29 cellular contexts compared by ENCODE assay signal in the genomic region with DNA sequence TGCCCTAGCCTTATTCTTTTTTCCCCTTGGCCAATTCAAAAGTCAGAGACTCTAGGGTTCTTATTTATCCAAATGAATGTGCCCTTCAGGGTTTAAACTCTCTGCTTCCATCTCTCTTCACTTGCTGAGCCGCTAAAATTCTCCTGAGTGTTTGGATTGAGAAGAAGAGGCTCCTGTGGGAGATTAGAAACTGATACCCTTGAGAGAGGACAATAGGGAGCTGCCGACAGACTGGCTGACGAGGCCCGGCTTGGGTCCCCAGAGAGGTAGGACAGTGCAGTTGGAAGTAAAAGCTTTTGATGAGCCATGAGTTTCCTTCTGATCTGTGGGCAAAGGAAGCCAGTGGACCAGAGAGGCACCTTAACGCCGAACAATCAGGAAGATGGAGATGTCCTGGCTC. TPM values are rescaled to one million over a fixed set of nuclear protein-coding genes. Genes with fewer than 3 reads are reported as not detected.
A peak's percentile ranks its signal among the peaks of the same experiment; 100 is the strongest.
DNase-seq lines count a peak whose midpoint lies in the region; ATAC-seq and TF ChIP-seq lines count a peak whose summit lies in the region.
"Had no signal": no experiment of that assay in that cellular context is flagged by ENCODE, and none has a peak within 500 bp of the region (broad histone marks: within the 10 kb centered on the region; RNA-seq: fewer than 3 reads in every experiment).

No MANE protein-coding gene starts in this region.

- intact Hi-C loops in Caco-2 (cut with micrococcal nuclease; ENCODE audit: unreplicated experiment): loop anchor here (5.0 kb wide), 1 partner anchor 80 kb away; no protein-coding TSS in a partner anchor
- intact Hi-C loops in colonic mucosa (cut with DNase I): no loop called here
- intact Hi-C loops in left ventricle myocardium superior (cut with micrococcal nuclease): no loop called here

- H3K27me3 Mint-ChIP-seq in Caco-2 (ENCODE audit: insufficient read depth, unreplicated experiment): no peaks in the 10 kb centered on the region
- peaks cover 2% of the 10 kb centered on the region for H3K27me3 Mint-ChIP-seq in nephron progenitor cell (ENCODE audit: low read depth, poor library complexity)

- H3K27me3 ChIP-seq in Caco-2 (replicated peaks; ENCODE audit: control insufficient read depth, insufficient read depth, low read length): no peaks in the 10 kb centered on the region
- no peaks in the 10 kb centered on the region for H3K27me3 ChIP-seq in WERI-Rb-1 (ENCODE audit: insufficient read depth, low read depth, severe bottlenecking)
- no peaks in the 10 kb centered on the region for H3K27me3 ChIP-seq in colonic mucosa
- H3K27me3 ChIP-seq: breast epithelium, right lobe of liver, upper lobe of left lung had no signal

- BruUV-seq in Caco-2 (replicated peaks; lab: Mats Ljungman, UMichigan): TSS peak; percentile 14

- H3K36me3 Mint-ChIP-seq in Caco-2 (ENCODE audit: insufficient read depth, unreplicated experiment) (peaks cover 19% of the 10 kb centered on the region), nephron progenitor cell (ENCODE audit: low read depth) (peaks cover 12% of the 10 kb centered on the region)
- H3K36me3 Mint-ChIP-seq: activated naive CD4-positive, alpha-beta T cell treated with anti-CD3 and anti-CD28 coated beads, Interleukin-2, amount 50 U/mL, for 72 hours; CD8-positive, alpha-beta memory T cell had no signal

- H3K4me1 Mint-ChIP-seq in Caco-2 (ENCODE audit: low read depth, unreplicated experiment) (peaks cover 7% of the 10 kb centered on the region), nephron progenitor cell (peaks cover 40% of the 10 kb centered on the region)
- H3K4me1 Mint-ChIP-seq: activated CD4-positive, alpha-beta memory T cell treated with anti-CD3 and anti-CD28 coated beads, Interleukin-2, amount 10 ng/mL, durations not matched to agents 7 days and 5 days; CD8-positive, alpha-beta memory T cell had no signal

- no peak overlapping the region for H3K9ac ChIP-seq in colonic mucosa (ENCODE audit: low read depth in 2 of 2, low read length in 2 of 2)

- H3K4me3 Mint-ChIP-seq in Caco-2 (ENCODE audit: unreplicated experiment) (no peak overlapping the region), nephron progenitor cell (no peak overlapping the region)
- H3K4me3 Mint-ChIP-seq: activated CD4-positive, alpha-beta memory T cell treated with anti-CD3 and anti-CD28 coated beads, Interleukin-2, amount 10 ng/mL, durations not matched to agents 7 days and 5 days; activated T-cell treated with anti-CD3 and anti-CD28 coated beads, Interleukin-2, amount 50 U/mL, for 24 hours; CD8-positive, alpha-beta memory T cell; T-helper 1 cell treated with Interleukin-12 subunit alpha and Interleukin-12 subunit beta and Interleukin-4 antibody, amounts not matched to agents 30 μg/mL and 1 μg/mL, for 36 hours had no signal

- CTCF ChIA-PET in Caco-2 (lab: Charles Lee): no interaction called here

- H3K4me1 ChIP-seq in Caco-2 (no peaks in the 10 kb centered on the region), colonic mucosa (no peaks in the 10 kb centered on the region)
- H3K4me1 ChIP-seq: breast epithelium, right lobe of liver had no signal

- no peaks in the 10 kb centered on the region for H3K9me3 ChIP-seq in Caco-2
- no peaks in the 10 kb centered on the region for H3K9me3 ChIP-seq in WERI-Rb-1 (ENCODE audit: severe bottlenecking)
- H3K9me3 ChIP-seq in colonic mucosa: no peaks in the 10 kb centered on the region
- H3K9me3 ChIP-seq: breast epithelium, right lobe of liver, upper lobe of left lung had no signal

- TF ChIP-seq CTCF in Caco-2 (IDR thresholded peaks at IDR 0.05; ENCODE audit: insufficient read depth in 1 of 2, low read depth in 1 of 2, low read length in 1 of 2, severe bottlenecking in 1 of 2, unreplicated experiment in 1 of 2) (no peak), WERI-Rb-1 (IDR thresholded peaks at IDR 0.05; ENCODE audit: low read depth, low read length) (no peak), nephron progenitor cell (IDR thresholded peaks at IDR 0.05) (no peak), colonic mucosa (IDR thresholded peaks at IDR 0.05) (no peak)

- H3K4me3 ChIP-seq in Caco-2 (ENCODE audit: low read depth, low read length) (no peak overlapping the region), WERI-Rb-1 (ENCODE audit: low read depth, low read length) (no peak overlapping the region), colonic mucosa (no peak overlapping the region)
- H3K4me3 ChIP-seq: breast epithelium, K562, right lobe of liver, upper lobe of left lung had no signal

- H3K36me3 ChIP-seq in Caco-2 (ENCODE audit: control insufficient read depth, insufficient read depth, low read length) (no peaks in the 10 kb centered on the region), WERI-Rb-1 (no peaks in the 10 kb centered on the region), colonic mucosa (no peaks in the 10 kb centered on the region)
- H3K36me3 ChIP-seq: breast epithelium, right lobe of liver, upper lobe of left lung had no signal

- H3K27ac Mint-ChIP-seq in Caco-2 (ENCODE audit: unreplicated experiment) (no peak overlapping the region), nephron progenitor cell (peak overlapping the region; percentile 96)
- H3K27ac Mint-ChIP-seq: activated CD4-positive, alpha-beta memory T cell treated with anti-CD3 and anti-CD28 coated beads, Interleukin-2, amount 10 ng/mL, durations not matched to agents 7 days and 5 days; activated naive CD4-positive, alpha-beta T cell treated with anti-CD3 and anti-CD28 coated beads, Interleukin-2, amount 50 U/mL, for 72 hours; activated T-cell treated with anti-CD3 and anti-CD28 coated beads, Interleukin-2, amount 50 U/mL, for 24 hours; CD8-positive, alpha-beta memory T cell; T-helper 1 cell treated with Interleukin-12 subunit alpha and Interleukin-12 subunit beta and Interleukin-4 antibody, amounts not matched to agents 30 μg/mL and 1 μg/mL, for 36 hours had no signal

- no peaks in the 10 kb centered on the region for H3K9me3 Mint-ChIP-seq in Caco-2 (ENCODE audit: unreplicated experiment)
- no peaks in the 10 kb centered on the region for H3K9me3 Mint-ChIP-seq in nephron progenitor cell
- H3K9me3 Mint-ChIP-seq: activated CD4-positive, alpha-beta memory T cell treated with anti-CD3 and anti-CD28 coated beads, Interleukin-2, amount 10 ng/mL, durations not matched to agents 7 days and 5 days; activated naive CD4-positive, alpha-beta T cell treated with anti-CD3 and anti-CD28 coated beads, Interleukin-2, amount 50 U/mL, for 72 hours; activated T-cell treated with anti-CD3 and anti-CD28 coated beads, Interleukin-2, amount 50 U/mL, for 24 hours; CD8-positive, alpha-beta memory T cell; T-helper 1 cell treated with Interleukin-12 subunit alpha and Interleukin-12 subunit beta and Interleukin-4 antibody, amounts not matched to agents 30 μg/mL and 1 μg/mL, for 36 hours had no signal

- ATAC-seq in left ventricle myocardium superior (no peak), GM21447 (IDR thresholded peaks at IDR 0.05; ENCODE audit: unreplicated experiment) (no peak), HG02852 (IDR thresholded peaks at IDR 0.05; ENCODE audit: unreplicated experiment) (no peak)
- ATAC-seq: activated naive CD4-positive, alpha-beta T cell treated with anti-CD3 and anti-CD28 coated beads, Interleukin-2, amount 50 U/mL, for 72 hours; K562; right lobe of liver had no signal

- H3K27ac ChIP-seq in WERI-Rb-1: no peak overlapping the region
- H3K27ac ChIP-seq in colonic mucosa: no peak overlapping the region
- H3K27ac ChIP-seq: HL-60, right lobe of liver had no signal

- POLR2A ChIA-PET in Caco-2 (lab: Charles Lee): no interaction called here

- DNase-seq in Caco-2 (no peak), NCI-H2029 (lab: John Stamatoyannopoulos, UW) (peak; percentile 41), WERI-Rb-1 (peak; percentile 31), nephron progenitor cell (no peak), colonic mucosa (no peak), left ventricle myocardium superior (no peak)
- DNase-seq: activated CD4-positive, alpha-beta memory T cell treated with anti-CD3 and anti-CD28 coated beads, Interleukin-2, amount 10 ng/mL, durations not matched to agents 7 days and 5 days; activated T-cell treated with anti-CD3 and anti-CD28 coated beads, Interleukin-2, amount 50 U/mL, for 24 hours; CD8-positive, alpha-beta memory T cell; EL; erythroblast; H7; MV-4-11; NCI-H526; OCI-M1; right lobe of liver; SHP77 treated with DMSO at 0.1 percent for 48 hours; stimulated activated naive CD4-positive, alpha-beta T cell treated with Interleukin-2 at 50 U/mL for 16 hours; upper lobe of left lung had no signal

RNA-seq across cellular contexts. Expression of gene UBE2U, which starts 41.3 kb away (rescaled TPM):
- not detected in 2 replicates for total RNA-seq in Caco-2 (2022)
- total RNA-seq in colonic mucosa: not detected
- 1.2 TPM for total RNA-seq in left ventricle myocardium superior
- total RNA-seq: activated CD4-positive, alpha-beta memory T cell treated with anti-CD3 and anti-CD28 coated beads, Interleukin-2, amount 10 ng/mL, durations not matched to agents 7 days and 5 days; breast epithelium; CD8-positive, alpha-beta memory T cell; dermis microvascular lymphatic vessel endothelial cell; H7; K562; liver; osteocyte; right lobe of liver had no signal

Comparison
In these comparisons a context has a peak if more than half of its experiments do, and no peak if none do; other contexts are left out.
1. DNase-seq: peak in NCI-H2029 (single experiment) and WERI-Rb-1 (single experiment); none in Caco-2 (0 of 2), nephron progenitor cell (single experiment), colonic mucosa (single experiment) and left ventricle myocardium superior (single experiment).